In the genomic region with DNA sequence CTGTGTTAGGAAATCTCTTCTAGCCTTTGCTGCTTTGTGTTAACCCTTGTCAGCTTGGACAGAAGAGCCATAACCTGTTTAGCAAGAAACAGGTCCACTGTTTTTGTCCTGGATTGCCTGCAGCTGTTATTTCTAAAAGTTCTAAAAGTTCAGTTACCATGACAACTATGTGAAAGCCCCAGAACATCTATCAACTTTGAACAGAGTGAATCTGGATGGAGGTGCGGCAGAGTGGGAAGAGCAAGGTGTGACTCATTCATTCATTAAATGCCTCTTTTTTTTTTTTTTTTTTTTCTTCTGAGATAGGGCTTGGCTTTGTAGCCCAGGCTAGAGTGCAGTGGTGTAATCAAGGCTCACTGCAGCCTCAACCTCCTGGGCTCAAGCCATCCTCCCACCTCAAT, we compare ENCODE assay signal across 14 cellular contexts. TPM values are rescaled to one million over a fixed set of nuclear protein-coding genes. Genes with fewer than 3 reads are reported as not detected.
DNase-seq lines count a peak whose midpoint lies in the region; ATAC-seq, FAIRE-seq and TF ChIP-seq lines count a peak whose summit lies in the region.
"Had no signal": no experiment of that assay in that cellular context is flagged by ENCODE, and none has a peak within 500 bp of the region (broad histone marks: within the 10 kb centered on the region; RNA-seq: fewer than 3 reads in every experiment).

No MANE protein-coding gene starts in this region.

- H3F3A ChIP-seq in GM23338 (replicated peaks; ENCODE audit: low read depth) = no peaks in the 10 kb centered on the region

- H3K9me2 ChIP-seq in GM23338 (ENCODE audit: insufficient read depth) = no peaks in the 10 kb centered on the region

- in situ Hi-C loops in GM13977 (cut with MboI; ENCODE audit: low pct_unique_long_range_greater_than_20kb, low sequenced_read_pairs, unreplicated experiment) = no loop called here

- DNase-seq in GM23338 (ENCODE audit: low spot score) (no peak), RCC 7860 (ENCODE audit: low spot score) (peak; percentile 43), fibroblast of villous mesenchyme (ENCODE audit: low read depth) (peak; percentile 19), putamen (ENCODE audit: low spot score) (peak; percentile 54), GM13977 (ENCODE audit: low spot score) (no peak)
- DNase-seq: aorta; DND-41; natural killer cell; stimulated activated naive CD4-positive, alpha-beta T cell; WERI-Rb-1 had no signal

- peaks cover 4% of the 10 kb centered on the region; the same call in 2 of the 3 replicates for H3K4me1 Mint-ChIP-seq in GM23338
- H3K4me1 Mint-ChIP-seq: natural killer cell had no signal

- H3K27me3 Mint-ChIP-seq in GM23338 (ENCODE audit: insufficient read depth, low read depth, poor library complexity) = peaks cover 6% of the 10 kb centered on the region

- H3K4me3 Mint-ChIP-seq in GM23338 = no peak overlapping the region
- H3K4me3 Mint-ChIP-seq: natural killer cell had no signal

- no peak for FAIRE-seq in RCC 7860 (lab: Jason Lieb, UNC)
- FAIRE-seq: endometrium had no signal

- H3K4me2 ChIP-seq in GM23338 = no peak overlapping the region

- TF ChIP-seq CTCF in GM23338 (conservative IDR thresholded peaks at IDR 0.05; ENCODE audit: low read depth in 2 of 2) (no peak), fibroblast of villous mesenchyme (IDR thresholded peaks at IDR 0.05; ENCODE audit: insufficient read depth, low read depth, low read length) (no peak), GM13977 (IDR thresholded peaks at IDR 0.05; ENCODE audit: extremely low read depth, insufficient read depth, missing control alignments) (no peak)

- H2AFZ ChIP-seq in GM23338 = no peak overlapping the region

- peaks cover 3% of the 10 kb centered on the region; the same call in 1 of the 3 replicates for H3K9me3 Mint-ChIP-seq in GM23338
- H3K9me3 Mint-ChIP-seq: natural killer cell had no signal

- H3K36me3 ChIP-seq in GM23338 (ENCODE audit: insufficient read depth) = no peaks in the 10 kb centered on the region
- H3K36me3 ChIP-seq: WERI-Rb-1 had no signal

- no peaks in the 10 kb centered on the region for H4K20me1 ChIP-seq in GM23338 (replicated peaks; ENCODE audit: insufficient read depth)

- no peak overlapping the region for H3K27ac Mint-ChIP-seq in GM23338
- H3K27ac Mint-ChIP-seq: natural killer cell had no signal

- no peaks in the 10 kb centered on the region for H3K79me2 ChIP-seq in GM23338 (replicated peaks; ENCODE audit: insufficient read depth)

- ATAC-seq in GM23338 (peak; percentile 35; the same call in 2 of the 3 replicates), HG03378 (IDR thresholded peaks at IDR 0.05; ENCODE audit: unreplicated experiment) (no peak), HG02571 (IDR thresholded peaks at IDR 0.05; ENCODE audit: unreplicated experiment) (no peak), HG03342 (IDR thresholded peaks at IDR 0.05; ENCODE audit: unreplicated experiment) (no peak)
- ATAC-seq: natural killer cell had no signal

- H3K27me3 ChIP-seq in GM23338 (ENCODE audit: insufficient read depth) = no peaks in the 10 kb centered on the region

- H3K36me3 Mint-ChIP-seq in GM23338 (ENCODE audit: low read depth) = no peaks in the 10 kb centered on the region
- H3K36me3 Mint-ChIP-seq: natural killer cell had no signal

- H3K27ac ChIP-seq in GM23338 (ENCODE audit: low read depth) = no peak overlapping the region
- H3K27ac ChIP-seq: WERI-Rb-1 had no signal

- H3K4me3 ChIP-seq in GM23338 = no peak overlapping the region
- no peak overlapping the region for H3K4me3 ChIP-seq in fibroblast of villous mesenchyme (ENCODE audit: low read depth, low read length)

- H3K4me1 ChIP-seq in GM23338 (ENCODE audit: insufficient read depth) = peaks cover 5% of the 10 kb centered on the region; the same call in 1 of the 2 replicates

TF ChIP-seq in GM23338, 12 proteins besides CTCF, POLR2A, EP300 and RAD21:
- TF ChIP-seq JUNB (IDR thresholded peaks at IDR 0.05; ENCODE audit: unreplicated experiment) (no peak), POLR2AphosphoS5 (IDR thresholded peaks at IDR 0.05; ENCODE audit: low read depth) (no peak), ZNF462 (CRISPR knock-in tag; IDR thresholded peaks at IDR 0.05) (no peak), STAT1 (IDR thresholded peaks at IDR 0.05; ENCODE audit: unreplicated experiment) (no peak)
- TF ChIP-seq, protein P1, sequence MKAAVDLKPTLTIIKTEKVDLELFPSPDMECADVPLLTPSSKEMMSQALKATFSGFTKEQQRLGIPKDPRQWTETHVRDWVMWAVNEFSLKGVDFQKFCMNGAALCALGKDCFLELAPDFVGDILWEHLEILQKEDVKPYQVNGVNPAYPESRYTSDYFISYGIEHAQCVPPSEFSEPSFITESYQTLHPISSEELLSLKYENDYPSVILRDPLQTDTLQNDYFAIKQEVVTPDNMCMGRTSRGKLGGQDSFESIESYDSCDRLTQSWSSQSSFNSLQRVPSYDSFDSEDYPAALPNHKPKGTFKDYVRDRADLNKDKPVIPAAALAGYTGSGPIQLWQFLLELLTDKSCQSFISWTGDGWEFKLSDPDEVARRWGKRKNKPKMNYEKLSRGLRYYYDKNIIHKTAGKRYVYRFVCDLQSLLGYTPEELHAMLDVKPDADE (IDR thresholded peaks at IDR 0.05) = no peak

RNA-seq across cellular contexts. Expression of gene RBX1, which starts 50.5 kb away (rescaled TPM):
- 31.7 and 36.7 TPM in 2 replicates for total RNA-seq in GM23338 (2014; rRNA removed; shearing (Covaris generic))
- 340 and 341 TPM in 2 replicates for polyA plus RNA-seq in GM23338 (2016; fragmentation: Nextera tagmentation; extraction: Ambion mirVana)
- total RNA-seq in fibroblast of villous mesenchyme = 54.4 and 59.6 TPM in 2 replicates

Comparison
In these comparisons a context has a peak if more than half of its experiments do, and no peak if none do; other contexts are left out.
1. DNase-seq: peak in RCC 7860 (single experiment), fibroblast of villous mesenchyme (single experiment) and putamen (single experiment); none in GM23338 (single experiment) and GM13977 (single experiment).